In the genomic region with DNA sequence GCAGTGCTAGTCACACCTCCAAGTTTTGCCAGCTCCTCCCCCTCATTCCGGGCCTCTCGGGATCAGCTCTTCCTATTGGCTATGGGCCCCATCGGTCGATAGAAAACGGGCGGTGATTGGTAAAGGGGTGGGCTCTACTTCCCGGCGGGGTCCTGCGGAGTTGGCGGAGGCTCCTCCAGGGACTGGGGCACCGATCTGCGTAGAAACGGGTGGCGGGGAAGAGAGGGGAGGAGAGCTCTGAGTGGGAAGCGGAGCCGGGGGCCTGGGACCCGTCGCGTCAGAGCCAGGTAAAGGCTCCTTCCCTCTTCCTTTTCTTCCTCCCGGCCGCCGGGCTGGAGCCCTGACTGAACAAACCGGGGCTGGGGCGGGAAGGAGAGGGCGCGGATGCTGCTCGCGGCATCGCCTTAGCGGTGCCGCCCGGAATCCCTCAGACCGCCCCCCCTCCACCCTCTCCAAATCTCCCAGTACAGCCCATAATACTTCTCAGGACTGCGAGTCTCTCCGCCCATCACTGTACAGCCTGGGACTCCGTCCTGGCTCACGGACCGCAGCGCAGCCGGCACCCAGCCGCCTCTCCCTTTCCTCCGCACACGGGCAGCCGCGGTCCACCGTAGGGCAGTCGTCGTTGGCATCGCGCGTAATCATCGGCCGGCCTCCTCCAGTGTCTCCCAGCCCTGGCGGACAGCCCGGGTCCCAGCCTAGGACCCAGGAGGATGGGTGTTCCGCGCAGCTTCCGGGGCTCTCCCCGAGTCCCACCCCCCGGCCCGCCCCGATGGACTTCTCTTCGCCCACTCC, we compare ENCODE assay signal across 8 cellular contexts. TPM values are rescaled to one million over a fixed set of nuclear protein-coding genes. Genes with fewer than 3 reads are reported as not detected.
DNase-seq lines count a peak whose midpoint lies in the region; ATAC-seq and TF ChIP-seq lines count a peak whose summit lies in the region.
"Not testable (repeated sequence)": the region's sequence is repeated elsewhere in the genome, so short reads cannot be mapped to it uniquely, and the experiment has no call there.

A gene (plus strand): TSS at position 178 of the 795 bp plus-strand sequence. CDS start 2,430 bp downstream, outside the sequence.

- CTCF ChIA-PET in T-cell (lab: Charles Lee); activated naive CD4-positive, alpha-beta T cell treated with anti-CD3 and anti-CD28 coated beads, Interleukin-2, amount 10 ng/mL, durations not matched to agents 7 days and 5 days (lab: Charles Lee): not testable (repeated sequence)

- not testable (repeated sequence) for H3K27me3 Mint-ChIP-seq in HFFc6 (ENCODE audit: insufficient read depth); T-cell; activated naive CD4-positive, alpha-beta T cell treated with anti-CD3 and anti-CD28 coated beads, Interleukin-2, amount 10 ng/mL, durations not matched to agents 7 days and 5 days; natural killer cell treated with Interleukin-12 subunit alpha and Interleukin-12 subunit beta and Interleukin-15 and Interleukin-18, amount 100 ng/mL, for 72 hours

- POLR2A ChIA-PET in T-cell (lab: Charles Lee), result not testable (repeated sequence)

- DNase-seq in DMS53 (lab: John Stamatoyannopoulos, UW) (peak; percentile 72), HFFc6 (peak; percentile 49), NCI-H1105 treated with DMSO at 0.1 percent for 48 hours (lab: John Stamatoyannopoulos, UW) (peak; percentile 37), T-cell (peak in 29 of 34 experiments; percentile 4 to 59 (median 22)), foreskin fibroblast (peak; percentile 48 to 78)
- DNase-seq in activated naive CD4-positive, alpha-beta T cell treated with anti-CD3 and anti-CD28 coated beads, Interleukin-2, amount 10 ng/mL, durations not matched to agents 7 days and 5 days, result peak; percentile 72
- DNase-seq in natural killer cell treated with Interleukin-12 subunit alpha and Interleukin-12 subunit beta and Interleukin-15 and Interleukin-18, amount 100 ng/mL, for 72 hours (ENCODE audit: low spot score), result peak; percentile 72
- peak; percentile 65 for DNase-seq in stimulated activated CD8-positive, alpha-beta memory T cell treated with anti-CD3 and anti-CD28 coated beads, Interleukin-4, amount 100 ng/mL, for 48 hours

- H3K4me1 Mint-ChIP-seq in HFFc6 (ENCODE audit: low read depth); T-cell; activated naive CD4-positive, alpha-beta T cell treated with anti-CD3 and anti-CD28 coated beads, Interleukin-2, amount 10 ng/mL, durations not matched to agents 7 days and 5 days; natural killer cell treated with Interleukin-12 subunit alpha and Interleukin-12 subunit beta and Interleukin-15 and Interleukin-18, amount 100 ng/mL, for 72 hours (ENCODE audit: low read depth in 2 of 2): not testable (repeated sequence)

- H3K9me3 Mint-ChIP-seq in HFFc6; T-cell; activated naive CD4-positive, alpha-beta T cell treated with anti-CD3 and anti-CD28 coated beads, Interleukin-2, amount 10 ng/mL, durations not matched to agents 7 days and 5 days; natural killer cell treated with Interleukin-12 subunit alpha and Interleukin-12 subunit beta and Interleukin-15 and Interleukin-18, amount 100 ng/mL, for 72 hours: not testable (repeated sequence)

- H3K27ac Mint-ChIP-seq in HFFc6 (peak within 1 kb of the TSS; percentile 78), T-cell (peak within 1 kb of the TSS in 1 of 2 donors; percentile 34)
- peak within 1 kb of the TSS; percentile 76 for H3K27ac Mint-ChIP-seq in activated naive CD4-positive, alpha-beta T cell treated with anti-CD3 and anti-CD28 coated beads, Interleukin-2, amount 10 ng/mL, durations not matched to agents 7 days and 5 days
- peak within 1 kb of the TSS in 1 of 2 donors; percentile 75 for H3K27ac Mint-ChIP-seq in natural killer cell treated with Interleukin-12 subunit alpha and Interleukin-12 subunit beta and Interleukin-15 and Interleukin-18, amount 100 ng/mL, for 72 hours

- H3K4me3 ChIP-seq in foreskin fibroblast (ENCODE audit: low read depth in 1 of 2, low read length in 2 of 2), result peak within 1 kb of the TSS; percentile 46 to 53

- H3K4me3 Mint-ChIP-seq in HFFc6 (peak within 1 kb of the TSS; percentile 83), T-cell (peak within 1 kb of the TSS; percentile 79 to 84 (median 82))
- peak within 1 kb of the TSS; percentile 85 for H3K4me3 Mint-ChIP-seq in activated naive CD4-positive, alpha-beta T cell treated with anti-CD3 and anti-CD28 coated beads, Interleukin-2, amount 10 ng/mL, durations not matched to agents 7 days and 5 days
- H3K4me3 Mint-ChIP-seq in natural killer cell treated with Interleukin-12 subunit alpha and Interleukin-12 subunit beta and Interleukin-15 and Interleukin-18, amount 100 ng/mL, for 72 hours, result peak within 1 kb of the TSS; percentile 73

- TF ChIP-seq CTCF in HFFc6 (IDR thresholded peaks at IDR 0.05); foreskin fibroblast (IDR thresholded peaks at IDR 0.05; ENCODE audit: low read depth, low read length): not testable (repeated sequence)

- not testable (repeated sequence) for H3K36me3 Mint-ChIP-seq in HFFc6 (ENCODE audit: low read depth); T-cell; activated naive CD4-positive, alpha-beta T cell treated with anti-CD3 and anti-CD28 coated beads, Interleukin-2, amount 10 ng/mL, durations not matched to agents 7 days and 5 days; natural killer cell treated with Interleukin-12 subunit alpha and Interleukin-12 subunit beta and Interleukin-15 and Interleukin-18, amount 100 ng/mL, for 72 hours

- peak in 3 of 4 experiments; percentile 0 to 2 (median 2) for ATAC-seq in T-cell (replicated peaks in 1 of 4)
- ATAC-seq in natural killer cell treated with Interleukin-12 subunit alpha and Interleukin-12 subunit beta and Interleukin-15 and Interleukin-18, amount 100 ng/mL, for 72 hours, result peak; percentile 25 to 52

RNA-seq across cellular contexts. Expression of the gene that starts here (rescaled TPM):
- total RNA-seq in HFFc6 (2021; fragmentation: NEBNext Ultra II Directional; extraction: Animal tissue kit (Norgen Biotek cat#: 25700)), result 10 to 100 TPM; 59.6 to 75.9 (median 71.3) TPM
- total RNA-seq in T-cell, result 10 to 100 TPM; 26.1 to 37.0 (median 32.9) TPM
- 100 to 1,000 TPM; 178 to 237 TPM for total RNA-seq in natural killer cell treated with Interleukin-12 subunit alpha and Interleukin-12 subunit beta and Interleukin-15 and Interleukin-18, amount 100 ng/mL, for 72 hours

Comparison
In these comparisons a context has a peak if more than half of its experiments do, and no peak if none do; other contexts are left out.
1. Peak in every context shown above with its lines: DNase-seq, ATAC-seq and H3K4me3 ChIP-seq.
2. DNase-seq: peak in every context shown above with its lines; median percentile 72 in DMS53; 72 in activated naive CD4-positive, alpha-beta T cell treated with anti-CD3 and anti-CD28 coated beads, Interleukin-2, amount 10 ng/mL, durations not matched to agents 7 days and 5 days; 72 in natural killer cell treated with Interleukin-12 subunit alpha and Interleukin-12 subunit beta and Interleukin-15 and Interleukin-18, amount 100 ng/mL, for 72 hours; 65 in stimulated activated CD8-positive, alpha-beta memory T cell treated with anti-CD3 and anti-CD28 coated beads, Interleukin-4, amount 100 ng/mL, for 48 hours; 63 in foreskin fibroblast; 49 in HFFc6; 37 in NCI-H1105 treated with DMSO at 0.1 percent for 48 hours; 22 in T-cell.